Comparison of ENCODE assay signal across 30 cellular contexts in genomic region chr4:159689526-159689925, GRCh38.
"Had no signal": no experiment of that assay in that cellular context is flagged by ENCODE, and none has a peak within 500 bp of the region (broad histone marks: within the 10 kb centered on the region; RNA-seq: fewer than 3 reads in every experiment).

No MANE protein-coding gene starts in this region.

- ATAC-seq: activated CD4-positive, alpha-beta T cell treated with anti-CD3 and anti-CD28 coated beads for 36 hours; activated CD8-positive, alpha-beta memory T cell treated with anti-CD3 and anti-CD28 coated beads, Interleukin-2, amount 10 ng/mL, durations not matched to agents 7 days and 5 days; activated CD8-positive, alpha-beta T cell treated with anti-CD3 and anti-CD28 coated beads, Interleukin-2, amount 10 ng/mL, durations not matched to agents 7 days and 5 days; activated naive CD8-positive, alpha-beta T cell treated with anti-CD3 and anti-CD28 coated beads, Interleukin-2, amount 50 U/mL, for 24 hours; body of pancreas; effector memory CD8-positive, alpha-beta T cell; foreskin keratinocyte; gastrocnemius medialis; heart left ventricle had no signal

- DNase-seq: activated CD4-positive, alpha-beta memory T cell treated with anti-CD3 and anti-CD28 coated beads for 36 hours; activated CD4-positive, alpha-beta T cell treated with anti-CD3 and anti-CD28 coated beads for 36 hours; activated CD4-positive, alpha-beta T cell treated with anti-CD3 and anti-CD28 coated beads, Interleukin-2, amount 10 ng/mL, durations not matched to agents 24 days and 14 days; activated CD4-positive, CD25-positive, alpha-beta regulatory T cell; activated CD4-positive, CD25-positive, alpha-beta regulatory T cell treated with anti-CD3 and anti-CD28 coated beads, Interleukin-2, amount 50 U/mL, for 72 hours; activated CD8-positive, alpha-beta memory T cell treated with anti-CD3 and anti-CD28 coated beads, Interleukin-2, amount 10 ng/mL, durations not matched to agents 7 days and 5 days; activated CD8-positive, alpha-beta memory T cell treated with anti-CD3 and anti-CD28 coated beads, Interleukin-2, amount 50 U/mL, for 4 hours; activated CD8-positive, alpha-beta T cell treated with anti-CD3 and anti-CD28 coated beads, Interleukin-2, amount 10 ng/mL, durations not matched to agents 7 days and 5 days; activated effector memory CD4-positive, alpha-beta T cell treated with anti-CD3 and anti-CD28 coated beads, Interleukin-2, amount 50 U/mL, for 16 hours; activated naive CD4-positive, alpha-beta T cell treated with anti-CD3 and anti-CD28 coated beads for 36 hours; activated naive CD8-positive, alpha-beta T cell treated with anti-CD3 and anti-CD28 coated beads for 36 hours; activated naive CD8-positive, alpha-beta T cell treated with anti-CD3 and anti-CD28 coated beads, Interleukin-2, amount 50 U/mL, for 24 hours; activated T-cell treated with anti-CD3 and anti-CD28 coated beads, Interleukin-2, amount 50 U/mL, for 1 hour; activated T-cell treated with anti-CD3 and anti-CD28 coated beads, Interleukin-2, amount 50 U/mL, for 48 hours; adrenal gland; amygdala; aorta; body of pancreas; caudate nucleus; cortex of kidney; dermis blood vessel endothelial cell; effector CD4-positive, alpha-beta T cell; effector memory CD8-positive, alpha-beta T cell; erythroblast; foreskin keratinocyte; gastrocnemius medialis; glutamatergic neuron; heart left ventricle; T-helper 2 cell had no signal

- H3K4me3 ChIP-seq: adrenal gland, body of pancreas, esophagus muscularis mucosa, gastrocnemius medialis, heart left ventricle had no signal

- H3K9me3 ChIP-seq: gastrocnemius medialis had no signal

- H3K27ac ChIP-seq: adrenal gland, body of pancreas, esophagus muscularis mucosa, foreskin keratinocyte, gastrocnemius medialis, heart left ventricle had no signal

- H3K27me3 ChIP-seq: adrenal gland, body of pancreas, esophagus muscularis mucosa, foreskin keratinocyte, gastrocnemius medialis, heart left ventricle had no signal

- H3K36me3 ChIP-seq: adrenal gland, esophagus muscularis mucosa, gastrocnemius medialis, heart left ventricle had no signal

- H3K4me1 ChIP-seq: adrenal gland, esophagus muscularis mucosa, foreskin keratinocyte, gastrocnemius medialis, heart left ventricle had no signal
